In genomic region chr4:48341776-48342558, GRCh38 we compare ENCODE assay signal across 8 cellular contexts. TPM values are rescaled to one million over a fixed set of nuclear protein-coding genes. Genes with fewer than 3 reads are reported as not detected.
DNase-seq lines count a peak whose midpoint lies in the region; ATAC-seq and TF ChIP-seq lines count a peak whose summit lies in the region.

No MANE protein-coding gene starts in this region.

- TF ChIP-seq POLR2A in heart left ventricle (IDR thresholded peaks at IDR 0.05) (no peak), uterus (IDR thresholded peaks at IDR 0.05) (no peak)

- no peaks in the 10 kb centered on the region for H3K27me3 Mint-ChIP-seq in activated naive CD8-positive, alpha-beta T cell treated with anti-CD3 and anti-CD28 coated beads for 36 hours

- H3K27ac ChIP-seq in heart left ventricle (peak overlapping the region; percentile 94 to 99 (median 98)), uterus (peak overlapping the region; percentile 97 to 99)

- no peaks in the 10 kb centered on the region for H3K36me3 Mint-ChIP-seq in activated naive CD8-positive, alpha-beta T cell treated with anti-CD3 and anti-CD28 coated beads for 36 hours

- H3K4me1 ChIP-seq in heart left ventricle (peaks cover 3 to 64% (median 42%) of the 10 kb centered on the region in 12 donors), uterus (peaks cover 0 to under 1% of the 10 kb centered on the region in 2 donors)

- H3K27ac Mint-ChIP-seq in activated naive CD8-positive, alpha-beta T cell treated with anti-CD3 and anti-CD28 coated beads for 36 hours = peak overlapping the region; percentile 94

- H3K4me3 Mint-ChIP-seq in activated naive CD8-positive, alpha-beta T cell treated with anti-CD3 and anti-CD28 coated beads for 36 hours = peak overlapping the region; percentile 99

- H3K9me3 Mint-ChIP-seq in activated naive CD8-positive, alpha-beta T cell treated with anti-CD3 and anti-CD28 coated beads for 36 hours = no peaks in the 10 kb centered on the region

- TF ChIP-seq CTCF in AG10803 (conservative IDR thresholded peaks at IDR 0.05; ENCODE audit: low read length) (no peak), heart left ventricle (IDR thresholded peaks at IDR 0.05) (peak in 2 of 12 donors; percentile 1 to 4), uterus (IDR thresholded peaks at IDR 0.05) (no peak)

- H3K36me3 ChIP-seq in heart left ventricle (no peaks in the 10 kb centered on the region), uterus (no peaks in the 10 kb centered on the region)

- peak; percentile 33 for ATAC-seq in GM18907 (IDR thresholded peaks at IDR 0.05; ENCODE audit: unreplicated experiment)
- peak; percentile 8 for ATAC-seq in HG03139 (IDR thresholded peaks at IDR 0.05; ENCODE audit: unreplicated experiment)
- ATAC-seq in heart left ventricle = peak in 2 of 4 donors; percentile 47 to 56

- peaks cover 64% of the 10 kb centered on the region for H3K4me1 Mint-ChIP-seq in activated naive CD8-positive, alpha-beta T cell treated with anti-CD3 and anti-CD28 coated beads for 36 hours

- WGBS in heart left ventricle, 4 donors = 0 to 1% (median 0%) methylated on average over 36 to 63 of the region's 63 CpGs

- H3K9me3 ChIP-seq in heart left ventricle (no peaks in the 10 kb centered on the region), uterus (no peaks in the 10 kb centered on the region)

- H3K4me3 ChIP-seq in AG10803 (ENCODE audit: low read length) (peak overlapping the region; percentile 84), heart left ventricle (peak overlapping the region; percentile 77 to 97 (median 93)), uterus (peak overlapping the region; percentile 75 to 94)

- DNase-seq in AG10803 (ENCODE audit: low read depth) (peak; percentile 35), RPMI8226 (peak; percentile 47), heart left ventricle (peak; percentile 59 to 85 (median 67)), pons (ENCODE audit: low spot score) (peak; percentile 22), uterus (peak; percentile 39 to 51)
- peak; percentile 62 for DNase-seq in activated naive CD8-positive, alpha-beta T cell treated with anti-CD3 and anti-CD28 coated beads for 36 hours

- no peaks in the 10 kb centered on the region for H3K27me3 ChIP-seq in heart left ventricle
- H3K27me3 ChIP-seq in uterus = no peaks in the 10 kb centered on the region

- intact Hi-C loops in heart left ventricle (cut with DNase I) (loop anchor here in 1 of 10 donors (5.0 kb wide), 1 partner anchor 70 kb away; no protein-coding TSS in a partner anchor), uterus (cut with DNase I; ENCODE audit: low total_unique reads) (no loop called here)

RNA-seq across cellular contexts. Expression of gene SLAIN2, which starts 0.6 kb away (rescaled TPM):
- 10 to 100 TPM; 62.0 to 66.3 TPM for total RNA-seq in activated naive CD8-positive, alpha-beta T cell treated with anti-CD3 and anti-CD28 coated beads for 36 hours
- total RNA-seq in heart left ventricle (100 to 1,000 TPM; 106 to 178 (median 138) TPM), uterus (100 to 1,000 TPM in 1 of 4 donors, 10 to 100 TPM in 3; 20.0 to 120 (median 62.0) TPM)
- polyA plus RNA-seq in heart left ventricle = 100 to 1,000 TPM in 1 of 2 donors, 10 to 100 TPM in 1; 26.0 to 107 TPM
